ENCODE assay signal across 24 cellular contexts in genomic region chr4:58935336-58935735, GRCh38.
"Had no signal": no experiment of that assay in that cellular context is flagged by ENCODE, and none has a peak within 500 bp of the region (broad histone marks: within the 10 kb centered on the region; RNA-seq: fewer than 3 reads in every experiment).

No MANE protein-coding gene starts in this region.

- DNase-seq: dermis blood vessel endothelial cell; effector memory CD4-positive, alpha-beta T cell; erythroblast; esophagus squamous epithelium; hypothalamus; kidney; left cardiac atrium; left lung; natural killer cell; occipital lobe; ovary; posterior cingulate gyrus; psoas muscle; right lobe of liver; small intestine; stimulated activated CD4-positive, alpha-beta T cell treated with anti-CD3 and anti-CD28 coated beads, Interleukin-15, amount 100 ng/mL, for 24 hours; stimulated activated CD4-positive, alpha-beta T cell treated with anti-CD3 and anti-CD28 coated beads, Interleukin-2, amount 100 ng/mL, for 48 hours; stimulated activated naive B cell treated with anti-CD40 and anti-IgM and Interleukin-4, amounts not matched to agents 10 μg/mL and 1 μg/mL and 100 μg/mL, for 72 hours; upper lobe of left lung; uterus had no signal

- H3K27ac Mint-ChIP-seq: natural killer cell; stimulated activated naive B cell treated with anti-CD40 and anti-IgM and Interleukin-4, amounts not matched to agents 10 μg/mL and 1 μg/mL and 100 μg/mL, for 72 hours; stimulated activated naive CD8-positive, alpha-beta T cell treated with anti-CD3 and anti-CD28 coated beads, Interleukin-15, Interleukin-2, amounts not matched to agents 100 ng/mL and 50 ng/mL, for 24 hours had no signal

- H3K27ac ChIP-seq: coronary artery, esophagus squamous epithelium, left lung, ovary, psoas muscle, right lobe of liver, thoracic aorta, tibial nerve, upper lobe of left lung, uterus had no signal

- H3K27me3 ChIP-seq: esophagus squamous epithelium, left lung, ovary, right lobe of liver, tibial nerve, upper lobe of left lung, uterus had no signal

- H3K36me3 ChIP-seq: esophagus squamous epithelium, left lung, ovary, right lobe of liver, thoracic aorta, tibial nerve, upper lobe of left lung, uterus had no signal

- H3K4me1 Mint-ChIP-seq: natural killer cell; stimulated activated naive B cell treated with anti-CD40 and anti-IgM and Interleukin-4, amounts not matched to agents 10 μg/mL and 1 μg/mL and 100 μg/mL, for 72 hours had no signal

- H3K4me1 ChIP-seq: esophagus squamous epithelium, left lung, psoas muscle, right lobe of liver, tibial nerve, upper lobe of left lung, uterus had no signal

- ATAC-seq: left cardiac atrium; left lung; natural killer cell; psoas muscle; right lobe of liver; stimulated activated naive B cell treated with anti-CD40 and anti-IgM and Interleukin-4, amounts not matched to agents 10 μg/mL and 1 μg/mL and 100 μg/mL, for 72 hours had no signal

- H3K27me3 Mint-ChIP-seq: stimulated activated naive B cell treated with anti-CD40 and anti-IgM and Interleukin-4, amounts not matched to agents 10 μg/mL and 1 μg/mL and 100 μg/mL, for 72 hours; stimulated activated naive CD8-positive, alpha-beta T cell treated with anti-CD3 and anti-CD28 coated beads, Interleukin-15, Interleukin-2, amounts not matched to agents 100 ng/mL and 50 ng/mL, for 24 hours had no signal

- H3K9me3 ChIP-seq: esophagus squamous epithelium, ovary, right lobe of liver, thoracic aorta, upper lobe of left lung, uterus had no signal

- H3K4me3 Mint-ChIP-seq: natural killer cell; stimulated activated naive B cell treated with anti-CD40 and anti-IgM and Interleukin-4, amounts not matched to agents 10 μg/mL and 1 μg/mL and 100 μg/mL, for 72 hours; stimulated activated naive CD8-positive, alpha-beta T cell treated with anti-CD3 and anti-CD28 coated beads, Interleukin-15, Interleukin-2, amounts not matched to agents 100 ng/mL and 50 ng/mL, for 24 hours had no signal

- H3K4me3 ChIP-seq: coronary artery, esophagus squamous epithelium, left lung, ovary, psoas muscle, right lobe of liver, thoracic aorta, tibial nerve, upper lobe of left lung, uterus had no signal

- H3K36me3 Mint-ChIP-seq: natural killer cell; stimulated activated naive B cell treated with anti-CD40 and anti-IgM and Interleukin-4, amounts not matched to agents 10 μg/mL and 1 μg/mL and 100 μg/mL, for 72 hours had no signal
